Comparison of ENCODE assay signal across 2 cellular contexts in the genomic region with DNA sequence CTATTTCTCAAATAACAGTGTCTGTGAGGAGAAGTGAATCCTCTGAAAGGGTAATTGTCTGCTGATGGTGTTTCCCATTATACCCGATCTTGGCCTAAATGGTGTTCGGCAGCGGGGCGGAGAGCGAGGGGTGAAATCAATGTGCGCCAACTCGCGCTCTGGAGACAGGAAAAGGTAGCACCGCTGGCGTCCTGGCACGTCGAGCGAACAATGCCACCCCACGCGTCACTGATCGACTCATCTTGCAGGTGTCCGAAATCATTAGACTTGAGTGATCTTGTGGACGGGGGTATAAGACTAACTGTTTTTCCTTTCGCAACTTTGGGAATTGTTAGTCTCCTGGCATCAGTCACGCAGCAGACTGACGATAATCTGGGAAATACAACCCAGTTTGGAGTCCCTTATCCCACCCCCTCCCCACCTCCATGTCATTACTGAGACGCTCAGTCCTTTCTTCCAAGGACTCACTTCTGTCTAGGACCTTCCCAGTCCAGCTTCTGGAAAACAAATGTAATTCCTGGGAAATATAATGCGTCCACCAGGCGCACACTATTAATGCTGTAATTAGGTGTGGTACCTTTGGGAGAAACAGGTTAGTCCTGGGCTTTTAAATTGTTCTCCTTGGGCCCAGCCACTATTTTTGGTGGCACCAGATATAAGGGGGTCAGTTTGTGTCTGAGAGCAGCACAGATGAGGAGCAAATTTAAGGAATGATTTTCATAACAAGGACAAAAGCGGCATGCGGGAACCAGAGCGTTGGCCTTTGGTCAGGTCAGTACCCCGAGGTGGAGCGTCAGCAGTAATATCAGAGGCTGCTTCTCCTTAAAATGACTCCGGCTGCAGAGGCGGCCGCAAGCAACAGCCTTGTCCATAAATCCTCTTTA.
A peak's percentile ranks its signal among the peaks of the same experiment; 100 is the strongest.
TF ChIP-seq lines count a peak whose summit lies in the region.

No MANE protein-coding gene starts in this region.

TF ChIP-seq in GM23338, 12 proteins besides CTCF, POLR2A, EP300 and RAD21 (continued from another document):
- TF ChIP-seq CREB1 (CRISPR knock-in tag; IDR thresholded peaks at IDR 0.05; ENCODE audit: low read depth) (peak; percentile 34; the same call in 1 of the 2 replicates), EZH2 (IDR thresholded peaks at IDR 0.05; ENCODE audit: low read depth, unreplicated experiment) (peak; percentile 47)

TF ChIP-seq in neural cell, 6 proteins besides CTCF, POLR2A, EP300 and RAD21:
- TF ChIP-seq EZH2 (IDR thresholded peaks at IDR 0.05; ENCODE audit: borderline replicate concordance, insufficient read depth, low read length, poor library complexity, severe bottlenecking) (peak; percentile 83), MXI1 (conservative IDR thresholded peaks at IDR 0.05; ENCODE audit: poor library complexity, severe bottlenecking) (no peak), POLR2AphosphoS5 (IDR thresholded peaks at IDR 0.05) (no peak)
